ENCODE assay signal across 21 cellular contexts in the genomic region with DNA sequence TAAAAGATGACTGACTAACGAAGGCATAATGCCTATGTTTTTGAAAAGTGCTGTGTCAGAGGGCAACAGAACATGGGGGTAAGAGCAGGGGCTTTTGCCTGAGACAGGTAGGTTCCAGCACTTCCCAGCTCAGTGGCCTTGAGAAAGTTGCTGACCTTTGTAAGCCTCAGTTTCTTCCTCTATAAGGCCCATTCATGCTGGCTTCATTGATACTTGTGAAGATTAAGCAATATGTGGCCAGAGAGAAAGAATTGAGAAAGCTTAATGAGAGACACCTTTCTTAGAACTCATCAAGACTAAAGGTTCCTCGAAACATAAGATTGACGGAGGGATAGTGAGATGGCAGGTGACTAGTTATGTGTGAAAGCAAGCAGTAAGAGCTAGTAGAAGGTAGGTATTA. TPM values are rescaled to one million over a fixed set of nuclear protein-coding genes. Genes with fewer than 3 reads are reported as not detected.
DNase-seq lines count a peak whose midpoint lies in the region; ATAC-seq and TF ChIP-seq lines count a peak whose summit lies in the region.
"Had no signal": no experiment of that assay in that cellular context is flagged by ENCODE, and none has a peak within 500 bp of the region (broad histone marks: within the 10 kb centered on the region; RNA-seq: fewer than 3 reads in every experiment).

No MANE protein-coding gene starts in this region.

- ATAC-seq in GM23338 (no peak), WTC11 (no peak)

- no peaks in the 10 kb centered on the region; the same call in 1 of the 3 replicates for H3K36me3 Mint-ChIP-seq in GM23338 (ENCODE audit: low read depth)
- no peaks in the 10 kb centered on the region; the same call in 1 of the 2 replicates for H3K36me3 Mint-ChIP-seq in WTC11

- no peak overlapping the region for H3K4me3 Mint-ChIP-seq in GM23338
- no peak overlapping the region for H3K4me3 Mint-ChIP-seq in WTC11
- H3K4me3 Mint-ChIP-seq: H9 had no signal

- H3F3A ChIP-seq in GM23338 (replicated peaks; ENCODE audit: low read depth) = no peaks in the 10 kb centered on the region
- no peaks in the 10 kb centered on the region for H3F3A ChIP-seq in smooth muscle cell (ENCODE audit: low read depth)

- 95% methylated on average over 3 of the region's 3 CpGs for WGBS in smooth muscle cell (ENCODE audit: low lambda C conversion rate)

- H3K27me3 Mint-ChIP-seq in GM23338 (ENCODE audit: insufficient read depth, low read depth, poor library complexity) = peaks cover 1% of the 10 kb centered on the region
- no peaks in the 10 kb centered on the region for H3K27me3 Mint-ChIP-seq in WTC11 (ENCODE audit: low read depth)

- no peak overlapping the region for H3K27ac ChIP-seq in GM23338 (ENCODE audit: low read depth)
- peak overlapping the region; percentile 39 for H3K27ac ChIP-seq in cingulate gyrus (ENCODE audit: low read depth, low read length)
- H3K27ac ChIP-seq in smooth muscle cell (ENCODE audit: low read depth) = no peak overlapping the region

- H3K4me1 Mint-ChIP-seq in GM23338 = no peaks in the 10 kb centered on the region
- H3K4me1 Mint-ChIP-seq in WTC11 = peaks cover 4% of the 10 kb centered on the region
- H3K4me1 Mint-ChIP-seq: H9 had no signal

- H3K36me3 ChIP-seq in GM23338 (ENCODE audit: insufficient read depth) (no peaks in the 10 kb centered on the region), smooth muscle cell (ENCODE audit: low read depth) (no peaks in the 10 kb centered on the region)

- H3K27ac Mint-ChIP-seq in GM23338 (no peak overlapping the region), WTC11 (no peak overlapping the region)
- H3K27ac Mint-ChIP-seq: H9 had no signal

- H3K4me3 ChIP-seq in GM23338 (no peak overlapping the region), smooth muscle cell (no peak overlapping the region)

- H3K79me2 ChIP-seq in GM23338 (replicated peaks; ENCODE audit: insufficient read depth) (no peaks in the 10 kb centered on the region), smooth muscle cell (ENCODE audit: low read depth) (no peaks in the 10 kb centered on the region)

- CTCF ChIA-PET in WTC11 (lab: Charles Lee) = no interaction called here

- H3K27me3 ChIP-seq in GM23338 (ENCODE audit: insufficient read depth) (no peaks in the 10 kb centered on the region), smooth muscle cell (ENCODE audit: low read depth) (no peaks in the 10 kb centered on the region)

- H2AFZ ChIP-seq in GM23338 (peak overlapping the region; percentile 72; the same call in 1 of the 2 replicates), smooth muscle cell (ENCODE audit: low read depth) (no peak overlapping the region)

- H3K9me3 Mint-ChIP-seq in GM23338 = peaks cover 3% of the 10 kb centered on the region; the same call in 1 of the 3 replicates
- H3K9me3 Mint-ChIP-seq in WTC11 = peaks cover 17% of the 10 kb centered on the region
- H3K9me3 Mint-ChIP-seq: H9 had no signal

- H3K9me2 ChIP-seq in GM23338 (ENCODE audit: insufficient read depth) = peaks cover 9% of the 10 kb centered on the region; the same call in 1 of the 2 replicates
- H3K9me2 ChIP-seq: SK-N-SH had no signal

- no peak overlapping the region for H3K4me2 ChIP-seq in GM23338
- H3K4me2 ChIP-seq in smooth muscle cell = no peak overlapping the region
- H3K4me2 ChIP-seq: SK-N-SH had no signal

- DNase-seq in GM23338 (ENCODE audit: low spot score) (no peak), MV-4-11 (lab: John Stamatoyannopoulos, UW) (peak; percentile 40), pons (ENCODE audit: low spot score) (peak; percentile 8), NCI-H69 (lab: John Stamatoyannopoulos, UW) (no peak), WTC11 (ENCODE audit: low spot score) (no peak), NCI-H748 (lab: John Stamatoyannopoulos, UW; ENCODE audit: unreplicated experiment) (no peak), smooth muscle cell (lab: John Stamatoyannopoulos, UW; ENCODE audit: unreplicated experiment) (no peak)
- DNase-seq: C1 segment of cervical spinal cord, DMS79 treated with DMSO at 0.1 percent for 48 hours, H9, NCI-H1092, NCI-H1436 treated with DMSO at 0.1 percent for 48 hours, NCI-H2029, NCI-H2171, NCI-H446, NCI-H748 treated with DMSO at 0.1 percent for 48 hours, SHP77, SK-N-SH, T-helper 1 cell had no signal

- H3K9ac ChIP-seq in smooth muscle cell (ENCODE audit: low read depth) = no peak overlapping the region
- H3K9ac ChIP-seq: SK-N-SH had no signal

- TF ChIP-seq CTCF in GM23338 (conservative IDR thresholded peaks at IDR 0.05; ENCODE audit: low read depth in 2 of 2) = no peak
- TF ChIP-seq CTCF in WTC11 (IDR thresholded peaks at IDR 0.05) = no peak
- TF ChIP-seq CTCF in smooth muscle cell (IDR thresholded peaks at IDR 0.05; ENCODE audit: borderline replicate concordance, insufficient read depth, poor library complexity, severe bottlenecking) = no peak

- H4K20me1 ChIP-seq in GM23338 (replicated peaks; ENCODE audit: insufficient read depth) = no peaks in the 10 kb centered on the region
- no peaks in the 10 kb centered on the region for H4K20me1 ChIP-seq in smooth muscle cell (ENCODE audit: low read depth)

- POLR2A ChIA-PET in WTC11 (lab: Charles Lee) = no interaction called here

- no peaks in the 10 kb centered on the region for H3K4me1 ChIP-seq in GM23338 (ENCODE audit: insufficient read depth)
- no peaks in the 10 kb centered on the region for H3K4me1 ChIP-seq in smooth muscle cell (ENCODE audit: low read depth)

- H3K9me3 ChIP-seq in smooth muscle cell (replicated peaks; ENCODE audit: low read depth) = no peaks in the 10 kb centered on the region
- H3K9me3 ChIP-seq: SK-N-SH had no signal

TF ChIP-seq in GM23338, 12 proteins besides CTCF, POLR2A, EP300 and RAD21 (continues in another document):
- TF ChIP-seq, protein P1, sequence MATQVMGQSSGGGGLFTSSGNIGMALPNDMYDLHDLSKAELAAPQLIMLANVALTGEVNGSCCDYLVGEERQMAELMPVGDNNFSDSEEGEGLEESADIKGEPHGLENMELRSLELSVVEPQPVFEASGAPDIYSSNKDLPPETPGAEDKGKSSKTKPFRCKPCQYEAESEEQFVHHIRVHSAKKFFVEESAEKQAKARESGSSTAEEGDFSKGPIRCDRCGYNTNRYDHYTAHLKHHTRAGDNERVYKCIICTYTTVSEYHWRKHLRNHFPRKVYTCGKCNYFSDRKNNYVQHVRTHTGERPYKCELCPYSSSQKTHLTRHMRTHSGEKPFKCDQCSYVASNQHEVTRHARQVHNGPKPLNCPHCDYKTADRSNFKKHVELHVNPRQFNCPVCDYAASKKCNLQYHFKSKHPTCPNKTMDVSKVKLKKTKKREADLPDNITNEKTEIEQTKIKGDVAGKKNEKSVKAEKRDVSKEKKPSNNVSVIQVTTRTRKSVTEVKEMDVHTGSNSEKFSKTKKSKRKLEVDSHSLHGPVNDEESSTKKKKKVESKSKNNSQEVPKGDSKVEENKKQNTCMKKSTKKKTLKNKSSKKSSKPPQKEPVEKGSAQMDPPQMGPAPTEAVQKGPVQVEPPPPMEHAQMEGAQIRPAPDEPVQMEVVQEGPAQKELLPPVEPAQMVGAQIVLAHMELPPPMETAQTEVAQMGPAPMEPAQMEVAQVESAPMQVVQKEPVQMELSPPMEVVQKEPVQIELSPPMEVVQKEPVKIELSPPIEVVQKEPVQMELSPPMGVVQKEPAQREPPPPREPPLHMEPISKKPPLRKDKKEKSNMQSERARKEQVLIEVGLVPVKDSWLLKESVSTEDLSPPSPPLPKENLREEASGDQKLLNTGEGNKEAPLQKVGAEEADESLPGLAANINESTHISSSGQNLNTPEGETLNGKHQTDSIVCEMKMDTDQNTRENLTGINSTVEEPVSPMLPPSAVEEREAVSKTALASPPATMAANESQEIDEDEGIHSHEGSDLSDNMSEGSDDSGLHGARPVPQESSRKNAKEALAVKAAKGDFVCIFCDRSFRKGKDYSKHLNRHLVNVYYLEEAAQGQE (IDR thresholded peaks at IDR 0.05; ENCODE audit: unreplicated experiment) = no peak
- TF ChIP-seq POLR2AphosphoS5 (IDR thresholded peaks at IDR 0.05; ENCODE audit: low read depth) = no peak

TF ChIP-seq in WTC11, 78 proteins besides CTCF, POLR2A, EP300 and RAD21 (continues in another document):
- no peak for TF ChIP-seq TP53 (CRISPR knock-in tag; IDR thresholded peaks at IDR 0.05)
- TF ChIP-seq GRHL2 (CRISPR knock-in tag; IDR thresholded peaks at IDR 0.05; ENCODE audit: insufficient replicate concordance, severe bottlenecking) = no peak
- TF ChIP-seq FOXK1 (CRISPR knock-in tag; IDR thresholded peaks at IDR 0.05) = no peak
- TF ChIP-seq NR3C1 (CRISPR knock-in tag; conservative IDR thresholded peaks at IDR 0.05; ENCODE audit: low read depth) = no peak
- TF ChIP-seq, protein P2, sequence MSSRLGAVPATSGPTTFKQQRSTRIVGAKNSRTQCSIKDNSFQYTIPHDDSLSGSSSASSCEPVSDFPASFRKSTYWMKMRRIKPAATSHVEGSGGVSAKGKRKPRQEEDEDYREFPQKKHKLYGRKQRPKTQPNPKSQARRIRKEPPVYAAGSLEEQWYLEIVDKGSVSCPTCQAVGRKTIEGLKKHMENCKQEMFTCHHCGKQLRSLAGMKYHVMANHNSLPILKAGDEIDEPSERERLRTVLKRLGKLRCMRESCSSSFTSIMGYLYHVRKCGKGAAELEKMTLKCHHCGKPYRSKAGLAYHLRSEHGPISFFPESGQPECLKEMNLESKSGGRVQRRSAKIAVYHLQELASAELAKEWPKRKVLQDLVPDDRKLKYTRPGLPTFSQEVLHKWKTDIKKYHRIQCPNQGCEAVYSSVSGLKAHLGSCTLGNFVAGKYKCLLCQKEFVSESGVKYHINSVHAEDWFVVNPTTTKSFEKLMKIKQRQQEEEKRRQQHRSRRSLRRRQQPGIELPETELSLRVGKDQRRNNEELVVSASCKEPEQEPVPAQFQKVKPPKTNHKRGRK (CRISPR knock-in tag; IDR thresholded peaks at IDR 0.05; ENCODE audit: borderline replicate concordance) = no peak
- TF ChIP-seq, protein P3, sequence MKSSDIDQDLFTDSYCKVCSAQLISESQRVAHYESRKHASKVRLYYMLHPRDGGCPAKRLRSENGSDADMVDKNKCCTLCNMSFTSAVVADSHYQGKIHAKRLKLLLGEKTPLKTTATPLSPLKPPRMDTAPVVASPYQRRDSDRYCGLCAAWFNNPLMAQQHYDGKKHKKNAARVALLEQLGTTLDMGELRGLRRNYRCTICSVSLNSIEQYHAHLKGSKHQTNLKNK (CRISPR knock-in tag; IDR thresholded peaks at IDR 0.05) = no peak

RNA-seq across cellular contexts. Expression of a gene that starts 21.6 kb away (rescaled TPM):
- total RNA-seq in GM23338 (2014; rRNA removed; shearing (Covaris generic)) = not detected in 2 replicates
- polyA plus RNA-seq in GM23338 (2016; fragmentation: Nextera tagmentation; extraction: Ambion mirVana) (not detected in 2 replicates), smooth muscle cell (not detected in 2 replicates)
- total RNA-seq in WTC11 (2021) (0.09 TPM in 1 of 3 replicates, not detected in the others), smooth muscle cell (not detected in 2 replicates)
- total RNA-seq: H9, RPMI7951 had no signal
- polyA plus RNA-seq: SK-N-SH had no signal

RNA-seq across cellular contexts. Expression of a gene that starts 24.8 kb away (rescaled TPM):
- not detected in 2 replicates for total RNA-seq in GM23338 (2014; rRNA removed; shearing (Covaris generic))
- not detected in 2 replicates for polyA plus RNA-seq in GM23338 (2016; fragmentation: Nextera tagmentation; extraction: Ambion mirVana)
- total RNA-seq in WTC11 (2021) = not detected in 3 replicates
- total RNA-seq in smooth muscle cell = not detected in 2 replicates
- not detected in 2 replicates for polyA plus RNA-seq in smooth muscle cell
- total RNA-seq: H9, RPMI7951 had no signal
- polyA plus RNA-seq: SK-N-SH had no signal

RNA-seq across cellular contexts. Expression of a gene that starts 36.4 kb away (rescaled TPM):
- 1.7 and 2.8 TPM in 2 replicates for total RNA-seq in GM23338 (2014; rRNA removed; shearing (Covaris generic))
- polyA plus RNA-seq in GM23338 (2016; fragmentation: Nextera tagmentation; extraction: Ambion mirVana) (2.3 and 2.4 TPM in 2 replicates), smooth muscle cell (0.30 and 0.56 TPM in 2 replicates)
- total RNA-seq in WTC11 (2021) (2.3 to 2.4 TPM (median 2.3 TPM) in 3 replicates), smooth muscle cell (0.27 and 1.2 TPM in 2 replicates)
- polyA plus RNA-seq: SK-N-SH had no signal

Comparison
In these comparisons a context has a peak if more than half of its experiments do, and no peak if none do; other contexts are left out.
1. DNase-seq: peak in MV-4-11 (single experiment) and pons (single experiment); none in GM23338 (single experiment), NCI-H69 (single experiment), WTC11 (single experiment), NCI-H748 (single experiment) and smooth muscle cell (single experiment).